In genomic region chr1:57982852-57983251, GRCh38 we compare ENCODE assay signal across 30 cellular contexts.
"Had no signal": no experiment of that assay in that cellular context is flagged by ENCODE, and none has a peak within 500 bp of the region (broad histone marks: within the 10 kb centered on the region; RNA-seq: fewer than 3 reads in every experiment).

No MANE protein-coding gene starts in this region.

- H3K4me3 Mint-ChIP-seq: activated CD4-positive, alpha-beta memory T cell treated with anti-CD3 and anti-CD28 coated beads, Interleukin-2, amount 10 ng/mL, durations not matched to agents 7 days and 5 days; activated CD4-positive, alpha-beta T cell treated with anti-CD3 and anti-CD28 coated beads, Interleukin-2, amount 10 ng/mL, durations not matched to agents 7 days and 5 days; activated naive CD8-positive, alpha-beta T cell; activated T-cell treated with anti-CD3 and anti-CD28 coated beads, Interleukin-2, amount 50 U/mL, for 24 hours; activated T-cell treated with anti-CD3 and anti-CD28 coated beads, Interleukin-2, amount 50 U/mL, for 72 hours; central memory CD8-positive, alpha-beta T cell; WTC11 had no signal

- H3K36me3 Mint-ChIP-seq: activated naive CD8-positive, alpha-beta T cell had no signal

- H3K27ac Mint-ChIP-seq: activated CD4-positive, alpha-beta memory T cell treated with anti-CD3 and anti-CD28 coated beads, Interleukin-2, amount 10 ng/mL, durations not matched to agents 7 days and 5 days; activated CD4-positive, alpha-beta T cell treated with anti-CD3 and anti-CD28 coated beads, Interleukin-2, amount 10 ng/mL, durations not matched to agents 7 days and 5 days; activated naive CD8-positive, alpha-beta T cell; activated T-cell treated with anti-CD3 and anti-CD28 coated beads, Interleukin-2, amount 50 U/mL, for 24 hours; activated T-cell treated with anti-CD3 and anti-CD28 coated beads, Interleukin-2, amount 50 U/mL, for 72 hours; WTC11 had no signal

- DNase-seq: activated CD4-positive, alpha-beta memory T cell treated with anti-CD3 and anti-CD28 coated beads, Interleukin-2, amount 10 ng/mL, durations not matched to agents 7 days and 5 days; activated CD4-positive, alpha-beta T cell treated with anti-CD3 and anti-CD28 coated beads for 1 hour; activated CD4-positive, alpha-beta T cell treated with anti-CD3 and anti-CD28 coated beads for 4 hours; activated CD4-positive, alpha-beta T cell treated with anti-CD3 and anti-CD28 coated beads, Interleukin-2, amount 10 ng/mL, durations not matched to agents 7 days and 5 days; activated CD4-positive, alpha-beta T cell treated with anti-CD3 and anti-CD28 coated beads, Interleukin-2, amount 50 U/mL, for 4 hours; activated CD8-positive, alpha-beta memory T cell treated with anti-CD3 and anti-CD28 coated beads, Interleukin-2, amount 50 U/mL, for 48 hours; activated gamma-delta T cell treated with Interleukin-2 at 50 U/mL for 16 hours; activated naive CD4-positive, alpha-beta T cell treated with anti-CD3 and anti-CD28 coated beads, Interleukin-2, amount 50 U/mL, for 16 hours; activated naive CD4-positive, alpha-beta T cell treated with Interleukin-2 at 50 U/mL for 16 hours; activated T-cell treated with anti-CD3 and anti-CD28 coated beads for 4 hours; activated T-cell treated with anti-CD3 and anti-CD28 coated beads, Interleukin-2, amount 50 U/mL, for 24 hours; activated T-cell treated with anti-CD3 and anti-CD28 coated beads, Interleukin-2, amount 50 U/mL, for 72 hours; amniotic stem cell; brain microvascular endothelial cell; colonic mucosa; effector CD8-positive, alpha-beta T cell; foreskin fibroblast; head of caudate nucleus; T-helper 2 cell had no signal

- H3K4me1 ChIP-seq: colonic mucosa had no signal

- ATAC-seq: activated T-cell treated with anti-CD3 and anti-CD28 coated beads, Interleukin-2, amount 50 U/mL, for 72 hours; WTC11 had no signal

- H3K36me3 ChIP-seq: brain microvascular endothelial cell, colonic mucosa had no signal

- H3K4me1 Mint-ChIP-seq: activated CD4-positive, alpha-beta memory T cell treated with anti-CD3 and anti-CD28 coated beads, Interleukin-2, amount 10 ng/mL, durations not matched to agents 7 days and 5 days; central memory CD8-positive, alpha-beta T cell had no signal

- H3K27ac ChIP-seq: brain microvascular endothelial cell, colonic mucosa, epithelial cell of prostate, VCaP had no signal

- H3K9me3 Mint-ChIP-seq: activated CD4-positive, alpha-beta memory T cell treated with anti-CD3 and anti-CD28 coated beads, Interleukin-2, amount 10 ng/mL, durations not matched to agents 7 days and 5 days; activated CD4-positive, alpha-beta T cell treated with anti-CD3 and anti-CD28 coated beads, Interleukin-2, amount 10 ng/mL, durations not matched to agents 7 days and 5 days; activated T-cell treated with anti-CD3 and anti-CD28 coated beads, Interleukin-2, amount 50 U/mL, for 24 hours had no signal

- H3K9me3 ChIP-seq: colonic mucosa had no signal

- H3K4me3 ChIP-seq: colonic mucosa had no signal

- H3K27me3 ChIP-seq: brain microvascular endothelial cell, colonic mucosa had no signal

- FAIRE-seq: astrocyte, bronchial epithelial cell, endometrium, endothelial cell of umbilical vein, frontal cortex, TTC549 had no signal

- H3K27me3 Mint-ChIP-seq: activated CD4-positive, alpha-beta memory T cell treated with anti-CD3 and anti-CD28 coated beads, Interleukin-2, amount 10 ng/mL, durations not matched to agents 7 days and 5 days had no signal
